Comparison of ENCODE assay signal across 10 cellular contexts in the genomic region with DNA sequence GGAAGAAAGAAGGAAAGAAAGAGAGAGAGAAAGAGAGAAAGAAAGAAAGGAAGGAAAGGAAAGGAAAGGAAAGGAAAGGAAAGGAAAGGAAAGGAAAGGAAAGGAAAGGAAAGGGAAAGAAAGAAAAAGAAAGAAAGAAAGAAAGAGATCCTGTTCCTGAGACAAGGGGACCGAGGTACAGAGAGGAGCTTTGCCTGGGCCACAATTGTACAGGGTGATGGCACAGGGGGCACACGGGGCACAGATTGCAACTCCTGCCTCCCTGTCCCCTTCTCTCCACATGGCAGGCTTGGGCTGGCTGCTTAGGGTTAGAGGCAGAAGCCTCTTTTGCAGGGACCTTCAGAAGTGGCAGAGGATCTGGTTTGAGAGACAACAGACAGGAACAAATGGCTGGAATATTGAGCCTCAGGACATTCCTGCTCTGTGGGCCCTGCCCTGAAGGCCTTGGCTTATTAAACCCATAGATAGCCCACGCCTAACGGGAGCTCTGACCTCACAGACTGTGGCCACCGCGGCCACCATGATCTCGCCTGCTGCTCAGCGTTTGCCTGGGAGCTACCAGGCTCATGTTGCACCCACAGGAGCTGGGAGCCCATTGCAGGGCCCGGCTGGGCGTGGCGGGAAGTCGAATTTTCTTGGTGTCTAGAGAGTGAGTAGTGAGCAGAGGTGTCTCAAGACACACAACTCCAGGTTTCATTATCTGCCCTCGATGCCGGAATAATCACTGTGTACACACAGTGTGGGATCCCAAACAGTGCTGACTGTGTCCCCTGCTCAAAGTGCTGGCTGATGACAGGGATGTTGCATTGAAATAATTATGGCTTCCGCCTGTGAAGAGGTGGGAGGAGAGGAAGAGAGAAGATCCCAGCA.
A peak's percentile ranks its signal among the peaks of the same experiment; 100 is the strongest.
DNase-seq lines count a peak whose midpoint lies in the region; ATAC-seq and TF ChIP-seq lines count a peak whose summit lies in the region.
"Had no signal": no experiment of that assay in that cellular context is flagged by ENCODE, and none has a peak within 500 bp of the region (broad histone marks: within the 10 kb centered on the region; RNA-seq: fewer than 3 reads in every experiment).

No MANE protein-coding gene starts in this region.

- no peaks in the 10 kb centered on the region for H3K36me3 Mint-ChIP-seq in stimulated activated memory B cell treated with anti-CD40 and anti-IgM and Interleukin-4, amounts not matched to agents 10 μg/mL and 1 μg/mL and 100 μg/mL, for 72 hours

- no peak for TF ChIP-seq CTCF in epithelial cell of esophagus (IDR thresholded peaks at IDR 0.05; ENCODE audit: insufficient read depth, low read depth, low read length, missing control alignments)

- H3K4me3 ChIP-seq in epithelial cell of esophagus (ENCODE audit: low read length), result no peak overlapping the region

- peaks cover 21% of the 10 kb centered on the region for H3K4me1 Mint-ChIP-seq in stimulated activated memory B cell treated with anti-CD40 and anti-IgM and Interleukin-4, amounts not matched to agents 10 μg/mL and 1 μg/mL and 100 μg/mL, for 72 hours

- DNase-seq in NCI-H2171 treated with DMSO at 0.1 percent for 48 hours (lab: John Stamatoyannopoulos, UW) (peak; percentile 12), NCI-H2171 (lab: John Stamatoyannopoulos, UW) (no peak), NCI-H748 treated with DMSO at 0.1 percent for 48 hours (lab: John Stamatoyannopoulos, UW) (peak; percentile 69), epithelial cell of esophagus (ENCODE audit: low read depth) (peak; percentile 82), NCI-H1092 treated with DMSO at 0.1 percent for 48 hours (lab: John Stamatoyannopoulos, UW) (no peak), RPMI8226 (no peak), cerebellar cortex (ENCODE audit: low spot score) (no peak)
- DNase-seq: NCI-H526 treated with DMSO at 0.1 percent for 48 hours; stimulated activated CD4-positive, alpha-beta T cell treated with anti-CD3 and anti-CD28 coated beads, Interleukin-4, amount 100 ng/mL, for 1 hour had no signal

- H3K27me3 Mint-ChIP-seq in stimulated activated memory B cell treated with anti-CD40 and anti-IgM and Interleukin-4, amounts not matched to agents 10 μg/mL and 1 μg/mL and 100 μg/mL, for 72 hours, result no peaks in the 10 kb centered on the region

- peak overlapping the region; percentile 92 for H3K27ac Mint-ChIP-seq in stimulated activated memory B cell treated with anti-CD40 and anti-IgM and Interleukin-4, amounts not matched to agents 10 μg/mL and 1 μg/mL and 100 μg/mL, for 72 hours

- no peak for ATAC-seq in stimulated activated memory B cell treated with anti-CD40 and anti-IgM and Interleukin-4, amounts not matched to agents 10 μg/mL and 1 μg/mL and 100 μg/mL, for 72 hours

- H3K9me3 Mint-ChIP-seq in stimulated activated memory B cell treated with anti-CD40 and anti-IgM and Interleukin-4, amounts not matched to agents 10 μg/mL and 1 μg/mL and 100 μg/mL, for 72 hours, result no peaks in the 10 kb centered on the region

- H3K4me3 Mint-ChIP-seq in stimulated activated memory B cell treated with anti-CD40 and anti-IgM and Interleukin-4, amounts not matched to agents 10 μg/mL and 1 μg/mL and 100 μg/mL, for 72 hours, result no peak overlapping the region

Comparison
In these comparisons a context has a peak if more than half of its experiments do, and no peak if none do; other contexts are left out.
1. DNase-seq: peak in NCI-H2171 treated with DMSO at 0.1 percent for 48 hours (single experiment), NCI-H748 treated with DMSO at 0.1 percent for 48 hours (single experiment) and epithelial cell of esophagus (single experiment); none in NCI-H2171 (single experiment), NCI-H1092 treated with DMSO at 0.1 percent for 48 hours (single experiment), RPMI8226 (single experiment) and cerebellar cortex (single experiment).